In the genomic region with DNA sequence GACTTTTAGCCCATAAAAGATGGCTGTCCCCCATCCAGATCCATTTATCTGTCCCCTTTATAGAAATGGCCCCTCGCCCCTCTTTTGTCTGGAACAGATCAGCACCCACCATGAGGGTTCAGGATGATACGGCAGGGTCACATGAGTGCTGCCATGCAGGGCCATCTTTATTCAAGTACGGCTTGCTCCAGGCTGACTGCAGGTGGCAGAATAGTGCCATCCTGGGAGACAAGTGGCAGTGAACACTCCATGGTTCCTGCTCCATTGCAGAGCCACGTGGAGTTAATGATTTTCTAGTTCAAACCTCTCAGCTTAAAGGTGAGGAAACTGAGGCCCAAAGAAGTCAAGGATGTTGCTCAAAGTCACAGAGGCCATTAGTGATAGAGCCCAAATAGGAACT, we compare ENCODE assay signal across 10 cellular contexts.
A peak's percentile ranks its signal among the peaks of the same experiment; 100 is the strongest.
DNase-seq lines count a peak whose midpoint lies in the region; ATAC-seq and TF ChIP-seq lines count a peak whose summit lies in the region.
"Had no signal": no experiment of that assay in that cellular context is flagged by ENCODE, and none has a peak within 500 bp of the region (broad histone marks: within the 10 kb centered on the region; RNA-seq: fewer than 3 reads in every experiment).

No MANE protein-coding gene starts in this region.

- 13% methylated on average over 3 of the region's 4 CpGs; no CpG with 5 or more reads in 1 of the 2 experiments for WGBS in IMR-90 (ENCODE audit: extremely low coverage in 2 of 2, insufficient read length in 1 of 2), 2 experiments
- WGBS in stomach, 5 donors, result 26 to 51% (median 43%) methylated on average over 4 of the region's 4 CpGs
- 33 to 49% (median 46%) methylated on average over 4 of the region's 4 CpGs for WGBS in spleen, 5 donors

- no peak overlapping the region for H2BK15ac ChIP-seq in IMR-90 (ENCODE audit: low read depth, low read length)

- peak; percentile 65 for ATAC-seq in IMR-90 (ENCODE audit: low read depth)
- no peak for ATAC-seq in lower lobe of right lung

- H2AFZ ChIP-seq in IMR-90 (replicated peaks; ENCODE audit: low read length, poor library complexity), result no peak overlapping the region

- CTCF ChIA-PET in IMR-90 (lab: Yijun Ruan, JAX), result interaction anchor here (1.1 kb wide), 1 partner anchor 12 kb away, joined by 3 read pairs; no protein-coding TSS in a partner anchor

- H2BK20ac ChIP-seq in IMR-90 (ENCODE audit: low read depth, low read length), result no peak overlapping the region

- TF ChIP-seq CTCF in IMR-90 (conservative IDR thresholded peaks at IDR 0.05; ENCODE audit: low read depth, low read length), result peak; percentile 41
- peak; percentile 92 for TF ChIP-seq CTCF in WERI-Rb-1 (IDR thresholded peaks at IDR 0.05; ENCODE audit: low read depth, low read length)
- peak; percentile 18 for TF ChIP-seq CTCF in lower lobe of right lung (IDR thresholded peaks at IDR 0.05)
- TF ChIP-seq CTCF in stomach (IDR thresholded peaks at IDR 0.05), result peak in 1 of 7 experiments; percentile 23
- TF ChIP-seq CTCF in spleen (IDR thresholded peaks at IDR 0.05 in 8 of 11, conservative IDR thresholded peaks at IDR 0.05 in 3 of 11), result no peak

- DNase-seq in DMS153 treated with DMSO at 0.1 percent for 48 hours (lab: John Stamatoyannopoulos, UW; ENCODE audit: unreplicated experiment) (peak; percentile 21), IMR-90 (peak; percentile 26), WERI-Rb-1 (peak; percentile 81), lower lobe of right lung (no peak), stomach (no peak), spleen (no peak), T1000 (lab: John Stamatoyannopoulos, UW) (no peak)
- no peak for DNase-seq in activated effector memory CD4-positive, alpha-beta T cell treated with Interleukin-2 at 50 U/mL for 16 hours
- DNase-seq: H7, upper lobe of left lung had no signal

- H4K5ac ChIP-seq in IMR-90 (ENCODE audit: low read depth, low read length), result no peak overlapping the region

- H2BK5ac ChIP-seq in IMR-90 (ENCODE audit: low read depth, low read length, poor library complexity, severe bottlenecking), result no peak overlapping the region

- H4K91ac ChIP-seq in IMR-90 (ENCODE audit: insufficient read depth, low read depth, low read length), result no peak overlapping the region

- TF ChIP-seq POLR2A in IMR-90 (IDR thresholded peaks at IDR 0.05; ENCODE audit: low read depth, low read length) (no peak), stomach (IDR thresholded peaks at IDR 0.05) (no peak), spleen (IDR thresholded peaks at IDR 0.05) (no peak)

- H3K9me1 ChIP-seq in IMR-90 (ENCODE audit: insufficient read depth, low read length), result no peaks in the 10 kb centered on the region

- no TSS peak for BruUV-seq in IMR-90 (replicated peaks; lab: Mats Ljungman, UMichigan)

- H3K4ac ChIP-seq in IMR-90 (ENCODE audit: low read depth, low read length), result no peak overlapping the region

- H3K18ac ChIP-seq in IMR-90 (ENCODE audit: low read depth, low read length), result no peak overlapping the region

- no peak overlapping the region for H3K9ac ChIP-seq in IMR-90 (ENCODE audit: low read depth, low read length)

- no peaks in the 10 kb centered on the region for H3K9me3 ChIP-seq in IMR-90 (ENCODE audit: control insufficient read depth, insufficient read depth, low read length)
- no peaks in the 10 kb centered on the region for H3K9me3 ChIP-seq in WERI-Rb-1 (ENCODE audit: severe bottlenecking)
- H3K9me3 ChIP-seq in lower lobe of right lung, result no peaks in the 10 kb centered on the region
- no peaks in the 10 kb centered on the region for H3K9me3 ChIP-seq in stomach
- H3K9me3 ChIP-seq in spleen, result no peaks in the 10 kb centered on the region
- H3K9me3 ChIP-seq: upper lobe of left lung had no signal

- dilution Hi-C loops in IMR-90 (cut with HindIII; ENCODE audit: low sequenced_read_pairs, unreplicated experiment), result no loop called here

- H3K79me1 ChIP-seq in IMR-90 (ENCODE audit: low read depth in 1 of 2, low read length in 2 of 2), result no peaks in the 10 kb centered on the region

- H3K14ac ChIP-seq in IMR-90 (replicated peaks; ENCODE audit: low read depth, low read length), result no peak overlapping the region

- no peak overlapping the region for H3K4me2 ChIP-seq in IMR-90 (ENCODE audit: low read depth, low read length)

- in situ Hi-C loops in IMR-90 (cut with MboI; ENCODE audit: low sequenced_read_pairs), result no loop called here

- H2AK5ac ChIP-seq in IMR-90 (ENCODE audit: low read depth, low read length), result no peak overlapping the region

- H3K56ac ChIP-seq in IMR-90 (ENCODE audit: extremely low read depth, insufficient read depth, low read length), result no peak overlapping the region

- TF ChIP-seq EP300 in stomach (IDR thresholded peaks at IDR 0.05), result no peak

- H3K36me3 ChIP-seq in IMR-90 (ENCODE audit: control insufficient read depth, insufficient read depth, low read length), result no peaks in the 10 kb centered on the region
- no peaks in the 10 kb centered on the region for H3K36me3 ChIP-seq in WERI-Rb-1
- H3K36me3 ChIP-seq in lower lobe of right lung, result no peaks in the 10 kb centered on the region
- no peaks in the 10 kb centered on the region for H3K36me3 ChIP-seq in stomach
- H3K36me3 ChIP-seq in spleen, result no peaks in the 10 kb centered on the region
- H3K36me3 ChIP-seq: upper lobe of left lung had no signal

- intact Hi-C loops in IMR-90 (cut with micrococcal nuclease), result loop anchor here (2.0 to 10.0 kb wide), 2 partner anchors 545 to 629 kb away; a partner anchor contains a TSS
- intact Hi-C loops in lower lobe of right lung (cut with DNase I), result no loop called here
- intact Hi-C loops in stomach (cut with DNase I; ENCODE audit: low total_unique reads), result loop anchor here (10.0 kb wide), 1 partner anchor 549 kb away; no protein-coding TSS in a partner anchor
- intact Hi-C loops in spleen (cut with DNase I; ENCODE audit: low total_unique reads), result no loop called here

- no peak overlapping the region for H2BK120ac ChIP-seq in IMR-90 (ENCODE audit: low read depth, low read length)

- no peak overlapping the region for H2AK9ac ChIP-seq in IMR-90 (replicated peaks; ENCODE audit: low read depth, low read length, poor library complexity)

- peak; percentile 60 for TF ChIP-seq RAD21 in IMR-90 (IDR thresholded peaks at IDR 0.05; ENCODE audit: low read length)

- H4K20me1 ChIP-seq in IMR-90 (ENCODE audit: insufficient read depth, low read length), result no peaks in the 10 kb centered on the region

- H3K27me3 ChIP-seq in IMR-90 (ENCODE audit: control insufficient read depth, insufficient read depth, low read length) (peaks cover 5% of the 10 kb centered on the region; the same call in 1 of the 2 replicates), WERI-Rb-1 (ENCODE audit: insufficient read depth, low read depth, severe bottlenecking) (no peaks in the 10 kb centered on the region), lower lobe of right lung (ENCODE audit: low read depth) (peaks cover 8% of the 10 kb centered on the region), stomach (peaks cover 0 to 13% (median 0%) of the 10 kb centered on the region in 3 donors), spleen (replicated peaks in 1 of 7) (peaks cover 0 to 18% (median 6%) of the 10 kb centered on the region in 7 donors)
- H3K27me3 ChIP-seq: upper lobe of left lung had no signal

- no peak overlapping the region for H3K23ac ChIP-seq in IMR-90 (ENCODE audit: low read depth, low read length)

- POLR2A ChIA-PET in IMR-90 (lab: Charles Lee; ENCODE audit: unreplicated experiment), result no interaction called here

- H3K4me1 ChIP-seq in IMR-90 (ENCODE audit: control insufficient read depth, insufficient read depth, low read length) (no peaks in the 10 kb centered on the region), lower lobe of right lung (no peaks in the 10 kb centered on the region), stomach (no peaks in the 10 kb centered on the region), spleen (no peaks in the 10 kb centered on the region)
- H3K4me1 ChIP-seq: upper lobe of left lung had no signal

- H3K27ac ChIP-seq in IMR-90 (ENCODE audit: insufficient read depth, low read length), result no peak overlapping the region
- H3K27ac ChIP-seq in WERI-Rb-1, result no peak overlapping the region
- no peak overlapping the region for H3K27ac ChIP-seq in lower lobe of right lung
- no peak overlapping the region for H3K27ac ChIP-seq in stomach
- no peak overlapping the region for H3K27ac ChIP-seq in spleen
- H3K27ac ChIP-seq: upper lobe of left lung had no signal

- H4K8ac ChIP-seq in IMR-90 (ENCODE audit: low read depth in 2 of 2, low read length in 2 of 2), result no peak overlapping the region

- H3K4me3 ChIP-seq in IMR-90 (ENCODE audit: insufficient read depth, low read depth, low read length) (no peak overlapping the region), WERI-Rb-1 (ENCODE audit: low read depth, low read length) (no peak overlapping the region), lower lobe of right lung (no peak overlapping the region), stomach (no peak overlapping the region), spleen (no peak overlapping the region)
- H3K4me3 ChIP-seq: upper lobe of left lung had no signal

TF ChIP-seq in IMR-90, 13 proteins besides CTCF, POLR2A, EP300 and RAD21:
- no peak for TF ChIP-seq CEBPB (IDR thresholded peaks at IDR 0.05; ENCODE audit: low read depth, low read length)
- peak; percentile 33; the same call in 1 of the 2 replicates for TF ChIP-seq SMC3 (IDR thresholded peaks at IDR 0.05; ENCODE audit: low read depth, low read length)
- no peak for TF ChIP-seq RFX5 (IDR thresholded peaks at IDR 0.05; ENCODE audit: low read depth, low read length)
- no peak for TF ChIP-seq MAFK (IDR thresholded peaks at IDR 0.05; ENCODE audit: low read depth, low read length)

Comparison
In these comparisons a context has a peak if more than half of its experiments do, and no peak if none do; other contexts are left out.
1. DNase-seq: peak in DMS153 treated with DMSO at 0.1 percent for 48 hours (single experiment), IMR-90 (single experiment) and WERI-Rb-1 (single experiment); none in lower lobe of right lung (single experiment), stomach (single experiment), activated effector memory CD4-positive, alpha-beta T cell treated with Interleukin-2 at 50 U/mL for 16 hours (single experiment), spleen (single experiment) and T1000 (single experiment).
2. CTCF ChIP-seq: peak in IMR-90 (single experiment), WERI-Rb-1 (single experiment) and lower lobe of right lung (single experiment); none in spleen (0 of 11).
3. intact Hi-C loops: an anchor here in IMR-90 (2.0 to 10.0 kb wide) and stomach (10.0 kb wide); none called in lower lobe of right lung and spleen.